Comparison of ENCODE assay signal across 17 cellular contexts in genomic region chr10:107022600-107023354, GRCh38.
"Had no signal": no experiment of that assay in that cellular context is flagged by ENCODE, and none has a peak within 500 bp of the region (broad histone marks: within the 10 kb centered on the region; RNA-seq: fewer than 3 reads in every experiment).

No MANE protein-coding gene starts in this region.

- H3K27ac ChIP-seq: left lung, tibial artery had no signal

- H3K27me3 ChIP-seq: left lung, tibial artery had no signal

- H3K4me1 ChIP-seq: left lung, tibial artery had no signal

- H3K36me3 Mint-ChIP-seq: activated naive CD4-positive, alpha-beta T cell treated with anti-CD3 and anti-CD28 coated beads, Interleukin-2, amount 50 U/mL, for 24 hours had no signal

- H3K27ac Mint-ChIP-seq: activated naive CD4-positive, alpha-beta T cell treated with anti-CD3 and anti-CD28 coated beads, Interleukin-2, amount 50 U/mL, for 24 hours; nephron progenitor cell; T-helper 1 cell treated with Interleukin-12 subunit alpha and Interleukin-12 subunit beta and Interleukin-4 antibody, amounts not matched to agents 30 μg/mL and 1 μg/mL, for 36 hours had no signal

- H3K4me3 Mint-ChIP-seq: activated naive CD4-positive, alpha-beta T cell treated with anti-CD3 and anti-CD28 coated beads, Interleukin-2, amount 50 U/mL, for 24 hours; nephron progenitor cell; T-helper 1 cell treated with Interleukin-12 subunit alpha and Interleukin-12 subunit beta and Interleukin-4 antibody, amounts not matched to agents 30 μg/mL and 1 μg/mL, for 36 hours had no signal

- H3K9me3 Mint-ChIP-seq: activated naive CD4-positive, alpha-beta T cell treated with anti-CD3 and anti-CD28 coated beads, Interleukin-2, amount 50 U/mL, for 24 hours; T-helper 1 cell treated with Interleukin-12 subunit alpha and Interleukin-12 subunit beta and Interleukin-4 antibody, amounts not matched to agents 30 μg/mL and 1 μg/mL, for 36 hours had no signal

- H3K4me1 Mint-ChIP-seq: activated naive CD4-positive, alpha-beta T cell treated with anti-CD3 and anti-CD28 coated beads, Interleukin-2, amount 50 U/mL, for 24 hours had no signal

- H3K9me3 ChIP-seq: left lung, tibial artery had no signal

- DNase-seq: activated CD8-positive, alpha-beta memory T cell treated with anti-CD3 and anti-CD28 coated beads for 24 hours; activated CD8-positive, alpha-beta memory T cell treated with anti-CD3 and anti-CD28 coated beads, Interleukin-2, amount 50 U/mL, for 48 hours; activated gamma-delta T cell; activated T-cell treated with anti-CD3 and anti-CD28 coated beads, Interleukin-2, amount 50 U/mL, for 48 hours; foreskin melanocyte; glutamatergic neuron; hypothalamus; left lung; mammary epithelial cell; nephron progenitor cell; stimulated activated CD4-positive, alpha-beta T cell treated with anti-CD3 and anti-CD28 coated beads, Interleukin-12 subunit alpha, Interleukin-12 subunit beta, amount 100 ng/mL, for 4 hours; stimulated activated CD4-positive, alpha-beta T cell treated with anti-CD3 and anti-CD28 coated beads, Interleukin-1b, Interleukin-23, amount 100 ng/mL, for 48 hours; stimulated activated naive CD4-positive, alpha-beta T cell treated with Interleukin-2 at 50 U/mL for 16 hours; substantia nigra; tibial artery had no signal

- H3K4me3 ChIP-seq: left lung, tibial artery had no signal

- H3K27me3 Mint-ChIP-seq: activated naive CD4-positive, alpha-beta T cell treated with anti-CD3 and anti-CD28 coated beads, Interleukin-2, amount 50 U/mL, for 24 hours had no signal

- H3K36me3 ChIP-seq: left lung, tibial artery had no signal
